Comparison of ENCODE assay signal across 8 cellular contexts in the genomic region with DNA sequence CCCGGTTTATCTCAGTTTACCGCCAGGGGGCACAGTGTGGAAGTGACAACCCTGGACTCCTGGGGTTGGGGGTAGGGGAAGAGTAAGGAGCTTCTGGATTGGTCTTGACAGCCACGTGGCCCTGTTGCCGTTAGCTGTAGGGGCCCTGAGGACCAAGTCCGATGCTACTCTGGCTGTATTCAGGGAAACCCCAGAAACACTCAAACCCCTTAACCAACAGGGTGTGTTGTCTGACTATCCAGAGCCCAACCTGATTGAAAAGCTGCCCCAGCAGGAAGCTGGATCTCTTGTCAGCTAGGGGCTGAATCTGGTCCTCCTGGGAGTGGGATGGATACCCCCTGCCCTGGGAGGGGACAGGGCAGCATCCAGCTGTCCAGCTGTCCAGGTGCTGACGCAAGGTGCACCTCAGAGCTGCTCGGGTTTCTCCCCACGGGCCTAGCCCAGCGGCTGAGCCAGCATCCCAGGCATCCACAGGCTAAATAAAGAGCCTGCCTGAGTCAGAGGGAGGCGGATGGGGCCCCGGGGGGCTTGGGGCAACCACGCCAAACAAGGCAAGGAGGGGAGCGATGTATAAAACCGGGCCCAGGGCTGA. TPM values are rescaled to one million over a fixed set of nuclear protein-coding genes. Genes with fewer than 3 reads are reported as not detected.
A peak's percentile ranks its signal among the peaks of the same experiment; 100 is the strongest.
DNase-seq lines count a peak whose midpoint lies in the region; ATAC-seq, FAIRE-seq and TF ChIP-seq lines count a peak whose summit lies in the region.

No MANE protein-coding gene starts in this region.

- intact Hi-C loops in left colon (cut with DNase I, micrococcal nuclease) = no loop called here

- TF ChIP-seq POLR2A in GM12892 (IDR thresholded peaks at IDR 0.05; ENCODE audit: low read depth, low read length) = no peak

- ATAC-seq in left colon = no peak

- FAIRE-seq in GM12892 (lab: Jason Lieb, UNC) = no peak

- DNase-seq in AG08395 (ENCODE audit: low spot score) = peak; percentile 87
- DNase-seq in GM12892 (ENCODE audit: insufficient read length) = peak; percentile 70
- DNase-seq in NCI-H1105 (lab: John Stamatoyannopoulos, UW) = peak; percentile 48
- DNase-seq in T-helper 9 cell = peak; percentile 41
- peak; percentile 69 to 78 for DNase-seq in cardiac fibroblast (ENCODE audit: low read depth in 2 of 2)
- DNase-seq in left colon = peak; percentile 59 to 64
- peak; percentile 20 for DNase-seq in stimulated activated CD8-positive, alpha-beta memory T cell treated with anti-CD3 and anti-CD28 coated beads, Interleukin-12 subunit alpha, Interleukin-12 subunit beta, amount 100 ng/mL, for 24 hours (ENCODE audit: extremely low read depth)
- DNase-seq in T1000 (lab: John Stamatoyannopoulos, UW) = no peak

- no peak overlapping the region for H3K4me3 ChIP-seq in cardiac fibroblast (replicated peaks in 1 of 2; ENCODE audit: low read depth in 2 of 2, low read length in 2 of 2)

- peak; percentile 59 for TF ChIP-seq CTCF in cardiac fibroblast (IDR thresholded peaks at IDR 0.05; ENCODE audit: low read depth, low read length)

RNA-seq across cellular contexts. Expression of gene GMPPA, which starts 3.1 kb away (rescaled TPM):
- 26.6 TPM for polyA plus RNA-seq in GM12892 (2012; ENCODE audit: missing spikeins)
- total RNA-seq in left colon = 10 to 100 TPM; 44.8 to 56.1 TPM

RNA-seq across cellular contexts. Expression of gene ASIC4, which starts 18.7 kb away (rescaled TPM):
- polyA plus RNA-seq in GM12892 (2012; ENCODE audit: missing spikeins) = not detected
- total RNA-seq in left colon = not detected

RNA-seq across cellular contexts. Expression of gene CHPF, which starts 48.0 kb away (rescaled TPM):
- 0.61 TPM for polyA plus RNA-seq in GM12892 (2012; ENCODE audit: missing spikeins)
- total RNA-seq in left colon = 10 to 100 TPM; 27.8 to 37.2 TPM

RNA-seq across cellular contexts. Expression of gene TMEM198, which starts 48.2 kb away (rescaled TPM):
- 0.19 TPM for polyA plus RNA-seq in GM12892 (2012; ENCODE audit: missing spikeins)
- 1 to 10 TPM; 1.4 to 1.6 TPM for total RNA-seq in left colon
